ENCODE assay signal across 20 cellular contexts in genomic region chr14:47619397-47619796, GRCh38. TPM values are rescaled to one million over a fixed set of nuclear protein-coding genes. Genes with fewer than 3 reads are reported as not detected.
"Had no signal": no experiment of that assay in that cellular context is flagged by ENCODE, and none has a peak within 500 bp of the region (broad histone marks: within the 10 kb centered on the region; RNA-seq: fewer than 3 reads in every experiment).

No MANE protein-coding gene starts in this region.

- H3K27ac Mint-ChIP-seq: activated CD4-positive, alpha-beta T cell treated with anti-CD3 and anti-CD28 coated beads, Interleukin-2, amount 10 ng/mL, durations not matched to agents 24 days and 14 days; activated naive CD4-positive, alpha-beta T cell treated with anti-CD3 and anti-CD28 coated beads, Interleukin-2, amount 10 ng/mL, durations not matched to agents 7 days and 5 days; activated T-helper 2 cell treated with anti-CD3 and anti-CD28 coated beads, Interferon-gamma antibody, Interleukin-2, Interleukin-4, amounts not matched to agents 10 μg/mL and 5 μg/mL and 100 μg/mL, durations not matched to agents 14 hours and 24 hours and 36 hours; brain; endodermal cell; immature natural killer cell; memory B cell; natural killer cell had no signal

- DNase-seq: activated CD4-positive, alpha-beta T cell treated with anti-CD3 and anti-CD28 coated beads, Interleukin-2, amount 10 ng/mL, durations not matched to agents 24 days and 14 days; activated naive CD4-positive, alpha-beta T cell treated with anti-CD3 and anti-CD28 coated beads, Interleukin-2, amount 10 ng/mL, durations not matched to agents 7 days and 5 days; activated T-cell treated with anti-CD3 and anti-CD28 coated beads for 4 hours; endodermal cell; immature natural killer cell; left lung; natural killer cell; nucleus accumbens; right lobe of liver; spleen; stimulated activated CD4-positive, alpha-beta T cell treated with anti-CD3 and anti-CD28 coated beads, Interleukin-1b, Interleukin-23, amount 100 ng/mL, for 48 hours; stimulated activated naive CD4-positive, alpha-beta T cell had no signal

- H3K36me3 Mint-ChIP-seq: activated naive CD4-positive, alpha-beta T cell treated with anti-CD3 and anti-CD28 coated beads, Interleukin-2, amount 10 ng/mL, durations not matched to agents 7 days and 5 days; brain; memory B cell; natural killer cell had no signal

- H3K27ac ChIP-seq: left lung, prostate gland, right lobe of liver, spleen, VCaP had no signal

- ATAC-seq: esophagus mucosa, left lung, natural killer cell, right lobe of liver had no signal

- H3K9me3 ChIP-seq: left lung, prostate gland, right lobe of liver, spleen had no signal

- H3K9me3 Mint-ChIP-seq: activated CD4-positive, alpha-beta T cell treated with anti-CD3 and anti-CD28 coated beads, Interleukin-2, amount 10 ng/mL, durations not matched to agents 24 days and 14 days; brain; endodermal cell had no signal

- H3K4me3 ChIP-seq: left lung, prostate gland, right lobe of liver, spleen had no signal

- H3K27me3 ChIP-seq: left lung, right lobe of liver, spleen had no signal

- H3K36me3 ChIP-seq: left lung, prostate gland, right lobe of liver, spleen had no signal

RNA-seq across cellular contexts. Expression of gene MDGA2, which starts 56.0 kb away (rescaled TPM):
- total RNA-seq: activated CD4-positive, alpha-beta T cell treated with anti-CD3 and anti-CD28 coated beads, Interleukin-2, amount 10 ng/mL, durations not matched to agents 24 days and 14 days; activated CD8-positive, alpha-beta memory T cell treated with anti-CD3 and anti-CD28 coated beads for 36 hours; activated T-helper 2 cell treated with anti-CD3 and anti-CD28 coated beads, Interferon-gamma antibody, Interleukin-2, Interleukin-4, amounts not matched to agents 10 μg/mL and 5 μg/mL and 100 μg/mL, durations not matched to agents 14 hours and 24 hours and 36 hours; dermis microvascular lymphatic vessel endothelial cell; esophagus mucosa; natural killer cell had no signal
